ENCODE assay signal across 31 cellular contexts in the genomic region with DNA sequence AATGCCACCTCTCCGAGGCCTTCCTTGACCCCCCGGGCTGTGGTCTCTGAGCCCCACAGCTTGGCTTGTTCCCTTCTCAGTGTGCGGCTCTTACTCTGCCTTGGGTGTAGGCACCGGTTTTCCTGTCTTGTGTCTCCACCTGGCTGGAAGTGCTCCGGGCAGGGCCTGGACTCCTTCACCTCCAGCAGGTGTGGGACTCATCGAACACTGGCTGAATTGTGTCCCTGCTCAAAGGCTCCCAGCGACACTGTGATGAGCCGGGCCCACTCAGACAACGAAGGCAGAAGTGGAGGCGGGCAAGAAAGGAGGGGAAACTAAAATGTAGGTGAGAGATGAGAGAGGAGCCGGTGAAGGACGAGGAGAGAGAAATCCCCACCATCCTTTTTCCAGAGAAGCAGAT. TPM values are rescaled to one million over a fixed set of nuclear protein-coding genes. Genes with fewer than 3 reads are reported as not detected.
"Had no signal": no experiment of that assay in that cellular context is flagged by ENCODE, and none has a peak within 500 bp of the region (broad histone marks: within the 10 kb centered on the region; RNA-seq: fewer than 3 reads in every experiment).

No MANE protein-coding gene starts in this region.

- DNase-seq: effector CD4-positive, alpha-beta T cell; foreskin keratinocyte; heart right ventricle; hippocampal formation; left cardiac atrium; left lung; mesenchymal stem cell; mucosa of descending colon; naive B cell; nucleus accumbens; psoas muscle; right cardiac atrium; sigmoid colon; stimulated activated CD4-positive, alpha-beta T cell treated with anti-CD3 and anti-CD28 coated beads, Interleukin-4, amount 100 ng/mL, for 4 hours; stimulated activated naive CD8-positive, alpha-beta T cell treated with anti-CD3 and anti-CD28 coated beads, Interleukin-15, Interleukin-2, amounts not matched to agents 100 U/mL and 50 U/mL, for 24 hours; substantia nigra; testis; tibial artery had no signal

- H3K36me3 Mint-ChIP-seq: mesothelial cell of epicardium; naive B cell; natural killer cell treated with Interleukin-12 subunit alpha and Interleukin-12 subunit beta and Interleukin-15 and Interleukin-18, amount 100 ng/mL, for 72 hours; neural progenitor cell; stimulated activated memory B cell treated with anti-CD40 and anti-IgM and Interleukin-4, amounts not matched to agents 10 μg/mL and 1 μg/mL and 100 μg/mL, for 72 hours; type B pancreatic cell had no signal

- H3K27ac Mint-ChIP-seq: mesothelial cell of epicardium; naive B cell; natural killer cell treated with Interleukin-12 subunit alpha and Interleukin-12 subunit beta and Interleukin-15 and Interleukin-18, amount 100 ng/mL, for 72 hours; neural progenitor cell; stimulated activated memory B cell treated with anti-CD40 and anti-IgM and Interleukin-4, amounts not matched to agents 10 μg/mL and 1 μg/mL and 100 μg/mL, for 72 hours; type B pancreatic cell had no signal

- H3K4me3 Mint-ChIP-seq: mesothelial cell of epicardium; naive B cell; natural killer cell treated with Interleukin-12 subunit alpha and Interleukin-12 subunit beta and Interleukin-15 and Interleukin-18, amount 100 ng/mL, for 72 hours; neural progenitor cell; stimulated activated memory B cell treated with anti-CD40 and anti-IgM and Interleukin-4, amounts not matched to agents 10 μg/mL and 1 μg/mL and 100 μg/mL, for 72 hours; type B pancreatic cell had no signal

- FAIRE-seq: colon, islet of Langerhans had no signal

- H3K9me3 ChIP-seq: esophagus muscularis mucosa, gastroesophageal sphincter, heart right ventricle, left lung, mucosa of descending colon, psoas muscle, sigmoid colon, testis, tibial artery had no signal

- ATAC-seq: foreskin keratinocyte; gastroesophageal sphincter; heart right ventricle; left cardiac atrium; left lung; mucosa of descending colon; natural killer cell treated with Interleukin-12 subunit alpha and Interleukin-12 subunit beta and Interleukin-15 and Interleukin-18, amount 100 ng/mL, for 72 hours; psoas muscle; right cardiac atrium; stimulated activated memory B cell treated with anti-CD40 and anti-IgM and Interleukin-4, amounts not matched to agents 10 μg/mL and 1 μg/mL and 100 μg/mL, for 72 hours; stimulated activated naive CD8-positive, alpha-beta T cell treated with anti-CD3 and anti-CD28 coated beads, Interleukin-15, Interleukin-2, amounts not matched to agents 100 U/mL and 50 U/mL, for 24 hours had no signal

- H3K4me1 Mint-ChIP-seq: mesothelial cell of epicardium; naive B cell; stimulated activated memory B cell treated with anti-CD40 and anti-IgM and Interleukin-4, amounts not matched to agents 10 μg/mL and 1 μg/mL and 100 μg/mL, for 72 hours had no signal

- H3K9me3 Mint-ChIP-seq: mesothelial cell of epicardium; naive B cell; natural killer cell treated with Interleukin-12 subunit alpha and Interleukin-12 subunit beta and Interleukin-15 and Interleukin-18, amount 100 ng/mL, for 72 hours; neural progenitor cell; stimulated activated memory B cell treated with anti-CD40 and anti-IgM and Interleukin-4, amounts not matched to agents 10 μg/mL and 1 μg/mL and 100 μg/mL, for 72 hours; type B pancreatic cell had no signal

RNA-seq across cellular contexts. Expression of gene TMEM63C, which starts 18.0 kb away (rescaled TPM):
- total RNA-seq: left cardiac atrium had no signal

RNA-seq across cellular contexts. Expression of gene ZDHHC22, which starts 58.0 kb away (rescaled TPM):
- total RNA-seq: fibroblast of lung; foreskin keratinocyte; left cardiac atrium; left lung; lower leg skin; lung microvascular endothelial cell; mesothelial cell of epicardium; natural killer cell treated with Interleukin-12 subunit alpha and Interleukin-12 subunit beta and Interleukin-15 and Interleukin-18, amount 100 ng/mL, for 72 hours; psoas muscle; renal cortical epithelial cell; right cardiac atrium had no signal
